ENCODE assay signal across 15 cellular contexts in genomic region chr7:74502216-74502891, GRCh38. TPM values are rescaled to one million over a fixed set of nuclear protein-coding genes. Genes with fewer than 3 reads are reported as not detected.
DNase-seq lines count a peak whose midpoint lies in the region; ATAC-seq and TF ChIP-seq lines count a peak whose summit lies in the region.
"Had no signal": no experiment of that assay in that cellular context is flagged by ENCODE, and none has a peak within 500 bp of the region (broad histone marks: within the 10 kb centered on the region; RNA-seq: fewer than 3 reads in every experiment).

No MANE protein-coding gene starts in this region.

- TF ChIP-seq CTCF in epithelial cell of esophagus (IDR thresholded peaks at IDR 0.05; ENCODE audit: insufficient read depth, low read depth, low read length, missing control alignments) (no peak), chondrocyte (IDR thresholded peaks at IDR 0.05) (no peak)

- ATAC-seq in GM21723 (IDR thresholded peaks at IDR 0.05; ENCODE audit: unreplicated experiment), result no peak
- ATAC-seq: activated naive CD4-positive, alpha-beta T cell treated with anti-CD3 and anti-CD28 coated beads, Interleukin-2, amount 50 U/mL, for 72 hours; naive thymus-derived CD4-positive, alpha-beta T cell; T-cell had no signal

- peaks cover 3% of the 10 kb centered on the region for H3K36me3 Mint-ChIP-seq in chondrocyte (ENCODE audit: low read depth)
- H3K36me3 Mint-ChIP-seq: activated naive CD4-positive, alpha-beta T cell treated with anti-CD3 and anti-CD28 coated beads, Interleukin-2, amount 50 U/mL, for 72 hours; CD4-positive, alpha-beta memory T cell; naive thymus-derived CD4-positive, alpha-beta T cell; T-cell had no signal

- H3K4me1 Mint-ChIP-seq in chondrocyte (ENCODE audit: low read depth), result peaks cover 22% of the 10 kb centered on the region
- H3K4me1 Mint-ChIP-seq: CD4-positive, alpha-beta memory T cell; T-cell had no signal

- no peak overlapping the region for H3K4me3 Mint-ChIP-seq in chondrocyte (ENCODE audit: unreplicated experiment)
- H3K4me3 Mint-ChIP-seq: CD4-positive, alpha-beta memory T cell; naive thymus-derived CD4-positive, alpha-beta T cell; T-cell had no signal

- DNase-seq in DMS53 (lab: John Stamatoyannopoulos, UW) (peak; percentile 81), NCI-H2107 treated with DMSO at 0.1 percent for 48 hours (lab: John Stamatoyannopoulos, UW; ENCODE audit: unreplicated experiment) (peak; percentile 82), epithelial cell of esophagus (ENCODE audit: low read depth) (peak; percentile 45), myocyte (ENCODE audit: low read depth) (peak; percentile 71), NCI-H82 treated with DMSO at 0.1 percent for 48 hours (lab: John Stamatoyannopoulos, UW; ENCODE audit: unreplicated experiment) (no peak), activated gamma-delta T cell treated with Interleukin-2 at 50 U/mL for 16 hours (no peak), chondrocyte (ENCODE audit: low spot score) (no peak)
- DNase-seq: CD4-positive, alpha-beta memory T cell; effector CD4-positive, alpha-beta T cell; naive thymus-derived CD4-positive, alpha-beta T cell; NCI-H524; stimulated activated naive CD4-positive, alpha-beta T cell treated with Interleukin-2 at 50 U/mL for 16 hours; T-cell had no signal

- no peak overlapping the region for H3K27ac Mint-ChIP-seq in chondrocyte (ENCODE audit: unreplicated experiment)
- H3K27ac Mint-ChIP-seq: activated naive CD4-positive, alpha-beta T cell treated with anti-CD3 and anti-CD28 coated beads, Interleukin-2, amount 50 U/mL, for 72 hours; CD4-positive, alpha-beta memory T cell; naive thymus-derived CD4-positive, alpha-beta T cell; T-cell had no signal

- no peaks in the 10 kb centered on the region for H3K9me3 Mint-ChIP-seq in chondrocyte (ENCODE audit: low read depth)
- H3K9me3 Mint-ChIP-seq: activated naive CD4-positive, alpha-beta T cell treated with anti-CD3 and anti-CD28 coated beads, Interleukin-2, amount 50 U/mL, for 72 hours; CD4-positive, alpha-beta memory T cell; T-cell had no signal

- H3K27me3 Mint-ChIP-seq in chondrocyte (ENCODE audit: low read depth), result no peaks in the 10 kb centered on the region
- H3K27me3 Mint-ChIP-seq: CD4-positive, alpha-beta memory T cell; naive thymus-derived CD4-positive, alpha-beta T cell; T-cell had no signal

- H3K4me3 ChIP-seq in epithelial cell of esophagus (ENCODE audit: low read length), result no peak overlapping the region

RNA-seq across cellular contexts. Expression of gene GTF2IRD1, which starts 48.6 kb away (rescaled TPM):
- total RNA-seq in myocyte (21.0 and 29.2 TPM in 2 replicates), chondrocyte (32.4 to 48.5 TPM (median 46.5 TPM) in 3 replicates)
- 47.8 TPM for polyA plus RNA-seq in myocyte (2012)

Comparison
In these comparisons a context has a peak if more than half of its experiments do, and no peak if none do; other contexts are left out.
1. DNase-seq: peak in DMS53 (single experiment), NCI-H2107 treated with DMSO at 0.1 percent for 48 hours (single experiment), epithelial cell of esophagus (single experiment) and myocyte (single experiment); none in NCI-H82 treated with DMSO at 0.1 percent for 48 hours (single experiment), activated gamma-delta T cell treated with Interleukin-2 at 50 U/mL for 16 hours (single experiment) and chondrocyte (single experiment).